ENCODE assay signal across 1 cellular context in genomic region chr17:5485270-5486205, GRCh38.
TF ChIP-seq lines count a peak whose summit lies in the region.

DERL2 (minus strand) TSS chr17:5486178; CDS start chr17:5486161, 17 bp downstream.

TF ChIP-seq in H1, 55 proteins besides CTCF, POLR2A, EP300 and RAD21 (continued from another document):
- peak; percentile 51 for TF ChIP-seq POLR2AphosphoS5 (IDR thresholded peaks at IDR 0.05; ENCODE audit: low read depth, low read length)
- TF ChIP-seq YY1 (IDR thresholded peaks at IDR 0.05; ENCODE audit: low read depth, low read length): peak; percentile 76; the same call in 1 of the 2 replicates
- TF ChIP-seq BRCA1 (IDR thresholded peaks at IDR 0.05; ENCODE audit: low read depth, low read length): no peak
- TF ChIP-seq HDAC2 (IDR thresholded peaks at IDR 0.05; ENCODE audit: borderline replicate concordance in 1 of 2, low read depth in 2 of 2, low read length in 2 of 2): no peak; a peak in 1 of 4 replicates
- peak; percentile 14; the same call in 1 of the 2 replicates for TF ChIP-seq SP4 (IDR thresholded peaks at IDR 0.05; ENCODE audit: low read length)
- TF ChIP-seq SUZ12 (IDR thresholded peaks at IDR 0.05; ENCODE audit: low read length): no peak
- TF ChIP-seq SIN3A (conservative IDR thresholded peaks at IDR 0.05 in 1 of 2, IDR thresholded peaks at IDR 0.05 in 1 of 2; ENCODE audit: low read depth in 1 of 2, low read length in 2 of 2): peak in 1 of 2 experiments; percentile 87; a peak in 2 of 4 replicates
- TF ChIP-seq KDM1A (IDR thresholded peaks at IDR 0.05; ENCODE audit: borderline replicate concordance, low read length): no peak
- no peak for TF ChIP-seq SIX5 (IDR thresholded peaks at IDR 0.05; ENCODE audit: low read depth, low read length)
- no peak for TF ChIP-seq GABPA (IDR thresholded peaks at IDR 0.05; ENCODE audit: borderline replicate concordance, insufficient read depth, low read length)
- no peak for TF ChIP-seq SP2 (IDR thresholded peaks at IDR 0.05; ENCODE audit: low read length)
- no peak for TF ChIP-seq ZNF274 (IDR thresholded peaks at IDR 0.05; ENCODE audit: borderline replicate concordance, extremely low read depth, low read length)
- peak; percentile 53 for TF ChIP-seq PHF8 (conservative IDR thresholded peaks at IDR 0.05; ENCODE audit: low read depth, low read length)
- no peak for TF ChIP-seq NRF1 (IDR thresholded peaks at IDR 0.05; ENCODE audit: low read depth, low read length)
- no peak for TF ChIP-seq CBX8 (IDR thresholded peaks at IDR 0.05; ENCODE audit: borderline replicate concordance, low read depth, low read length)
- TF ChIP-seq RBBP5 (IDR thresholded peaks at IDR 0.05; ENCODE audit: borderline replicate concordance, low read depth, low read length): no peak
- peak; percentile 84 for TF ChIP-seq KDM5A (IDR thresholded peaks at IDR 0.05; ENCODE audit: low read length)
- no peak for TF ChIP-seq GTF2F1 (IDR thresholded peaks at IDR 0.05; ENCODE audit: borderline replicate concordance, low read depth, low read length)
- TF ChIP-seq CREB1 (IDR thresholded peaks at IDR 0.05): peak; percentile 53; the same call in 1 of the 2 replicates
- no peak for TF ChIP-seq CEBPB (IDR thresholded peaks at IDR 0.05; ENCODE audit: low read depth, low read length)
- no peak for TF ChIP-seq POU5F1 (IDR thresholded peaks at IDR 0.05; ENCODE audit: low read depth, low read length)
- peak; percentile 9 for TF ChIP-seq ASH2L (IDR thresholded peaks at IDR 0.05; ENCODE audit: low read length)
- TF ChIP-seq CHD7 (IDR thresholded peaks at IDR 0.05; ENCODE audit: insufficient replicate concordance, low read length): no peak
- TF ChIP-seq, protein P1, sequence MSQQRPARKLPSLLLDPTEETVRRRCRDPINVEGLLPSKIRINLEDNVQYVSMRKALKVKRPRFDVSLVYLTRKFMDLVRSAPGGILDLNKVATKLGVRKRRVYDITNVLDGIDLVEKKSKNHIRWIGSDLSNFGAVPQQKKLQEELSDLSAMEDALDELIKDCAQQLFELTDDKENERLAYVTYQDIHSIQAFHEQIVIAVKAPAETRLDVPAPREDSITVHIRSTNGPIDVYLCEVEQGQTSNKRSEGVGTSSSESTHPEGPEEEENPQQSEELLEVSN (IDR thresholded peaks at IDR 0.05): no peak
- peak; percentile 54 for TF ChIP-seq TBP (IDR thresholded peaks at IDR 0.05; ENCODE audit: low read depth, low read length)
- TF ChIP-seq TEAD4 (IDR thresholded peaks at IDR 0.05; ENCODE audit: low read depth, low read length): no peak
- TF ChIP-seq TAF1 (IDR thresholded peaks at IDR 0.05; ENCODE audit: low read depth, low read length): peak; percentile 88; the same call in 1 of the 2 replicates
- no peak for TF ChIP-seq CTBP2 (IDR thresholded peaks at IDR 0.05; ENCODE audit: borderline replicate concordance, insufficient read depth, insufficient read length, low read length)
- TF ChIP-seq, protein P2, sequence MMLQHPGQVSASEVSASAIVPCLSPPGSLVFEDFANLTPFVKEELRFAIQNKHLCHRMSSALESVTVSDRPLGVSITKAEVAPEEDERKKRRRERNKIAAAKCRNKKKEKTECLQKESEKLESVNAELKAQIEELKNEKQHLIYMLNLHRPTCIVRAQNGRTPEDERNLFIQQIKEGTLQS (IDR thresholded peaks at IDR 0.05; ENCODE audit: insufficient read depth, low read depth, low read length): no peak
- peak; percentile 19; the same call in 1 of the 2 replicates for TF ChIP-seq CHD2 (IDR thresholded peaks at IDR 0.05; ENCODE audit: low read length)
- peak; percentile 75 for TF ChIP-seq TAF7 (optimal IDR thresholded peaks at IDR 0.05; ENCODE audit: borderline replicate concordance, low read depth, low read length)
